Comparison of ENCODE assay signal across 23 cellular contexts in the genomic region with DNA sequence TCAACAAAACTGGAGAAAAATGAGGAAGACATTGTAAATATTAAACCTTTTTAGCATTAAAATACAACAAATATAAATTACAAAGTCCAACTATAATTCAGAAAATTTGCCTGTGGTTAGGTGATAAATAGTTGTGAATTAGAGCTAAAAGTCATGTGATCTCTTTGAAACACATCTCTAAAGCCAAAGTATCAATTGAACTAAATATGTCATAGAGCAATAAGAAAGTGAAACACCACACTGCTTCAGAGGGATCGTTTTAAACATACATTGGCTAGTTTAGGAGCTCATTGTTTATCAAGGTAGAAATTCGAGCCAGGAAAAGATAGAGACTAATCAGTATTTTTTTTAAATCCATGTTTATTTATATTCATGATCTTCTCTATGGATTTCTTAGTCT.
DNase-seq lines count a peak whose midpoint lies in the region; FAIRE-seq and TF ChIP-seq lines count a peak whose summit lies in the region.
"Had no signal": no experiment of that assay in that cellular context is flagged by ENCODE, and none has a peak within 500 bp of the region (broad histone marks: within the 10 kb centered on the region; RNA-seq: fewer than 3 reads in every experiment).

No MANE protein-coding gene starts in this region.

- H2AFZ ChIP-seq in OCI-LY3 (ENCODE audit: low read depth, low read length) (0 out of 2 replicates have a peak overlapping the region, but pooled peaks have one; percentile 13), neural progenitor cell (replicated peaks) (no peak overlapping the region)

- no peaks in the 10 kb centered on the region for H3K27me3 Mint-ChIP-seq in neural progenitor cell (ENCODE audit: insufficient read depth, low read depth)
- H3K27me3 Mint-ChIP-seq: CD4-positive, alpha-beta memory T cell; CD4-positive, CD25-positive, alpha-beta regulatory T cell; CD8-positive, alpha-beta memory T cell had no signal

- peak; percentile 21 for DNase-seq in NCI-H748 (lab: John Stamatoyannopoulos, UW; ENCODE audit: unreplicated experiment)
- DNase-seq in NCI-H748 treated with DMSO at 0.1 percent for 48 hours (lab: John Stamatoyannopoulos, UW): no peak
- DNase-seq in NCI-H1105 treated with DMSO at 0.1 percent for 48 hours (lab: John Stamatoyannopoulos, UW): peak; percentile 81
- DNase-seq in neural progenitor cell (ENCODE audit: low spot score): no peak
- DNase-seq in thyroid gland: no peak
- no peak for DNase-seq in D341Med (ENCODE audit: low spot score)
- DNase-seq: AML-193; BE2C; C1 segment of cervical spinal cord; CD4-positive, alpha-beta memory T cell; CD4-positive, CD25-positive, alpha-beta regulatory T cell; CD8-positive, alpha-beta memory T cell; COR-L47; DMS79 treated with DMSO at 0.1 percent for 48 hours; GF-D8 had no signal

- no peaks in the 10 kb centered on the region for H3K9me3 ChIP-seq in OCI-LY3 (ENCODE audit: insufficient read depth, low read length)
- H3K9me3 ChIP-seq in neural progenitor cell (ENCODE audit: low read depth): no peaks in the 10 kb centered on the region
- no peaks in the 10 kb centered on the region for H3K9me3 ChIP-seq in thyroid gland
- H3K9me3 ChIP-seq: A549, BE2C, BLaER1 had no signal

- H4K20me1 ChIP-seq in OCI-LY3 (ENCODE audit: insufficient read depth, low read length): no peaks in the 10 kb centered on the region
- H4K20me1 ChIP-seq in neural progenitor cell (ENCODE audit: low read depth): no peaks in the 10 kb centered on the region
- H4K20me1 ChIP-seq: BLaER1 had no signal

- H3K4me1 ChIP-seq in OCI-LY3 (ENCODE audit: low read length): no peaks in the 10 kb centered on the region
- H3K4me1 ChIP-seq in neural progenitor cell: no peaks in the 10 kb centered on the region
- no peaks in the 10 kb centered on the region for H3K4me1 ChIP-seq in thyroid gland
- H3K4me1 ChIP-seq: A549, BLaER1 had no signal

- intact Hi-C loops in thyroid gland (cut with DNase I): no loop called here

- TF ChIP-seq POLR2A in thyroid gland (IDR thresholded peaks at IDR 0.05): no peak

- H3K27ac ChIP-seq in OCI-LY3 (ENCODE audit: low read length) (no peak overlapping the region), neural progenitor cell (no peak overlapping the region), thyroid gland (no peak overlapping the region)
- H3K27ac ChIP-seq: 22Rv1, A549, BLaER1 had no signal

- H3K36me3 ChIP-seq in OCI-LY3 (replicated peaks; ENCODE audit: low read depth, low read length): no peaks in the 10 kb centered on the region
- no peaks in the 10 kb centered on the region for H3K36me3 ChIP-seq in neural progenitor cell
- no peaks in the 10 kb centered on the region for H3K36me3 ChIP-seq in thyroid gland
- H3K36me3 ChIP-seq: BE2C, BLaER1 had no signal

- H3K27me3 ChIP-seq in OCI-LY3 (ENCODE audit: low read depth, low read length) (no peaks in the 10 kb centered on the region), neural progenitor cell (no peaks in the 10 kb centered on the region), thyroid gland (no peaks in the 10 kb centered on the region)
- H3K27me3 ChIP-seq: BE2C, BLaER1 had no signal

- H3K9ac ChIP-seq in OCI-LY3 (ENCODE audit: low read length): no peak overlapping the region
- no peak overlapping the region for H3K9ac ChIP-seq in neural progenitor cell
- H3K9ac ChIP-seq: BLaER1 had no signal

- H3K4me3 Mint-ChIP-seq in neural progenitor cell: no peak overlapping the region
- H3K4me3 Mint-ChIP-seq: CD14-positive monocyte; CD4-positive, alpha-beta memory T cell; CD8-positive, alpha-beta memory T cell had no signal

- no peak overlapping the region for H3K4me2 ChIP-seq in OCI-LY3 (ENCODE audit: low read length)
- H3K4me2 ChIP-seq in neural progenitor cell: no peak overlapping the region
- H3K4me2 ChIP-seq: A549, BLaER1 had no signal

- no peaks in the 10 kb centered on the region for H3K36me3 Mint-ChIP-seq in neural progenitor cell
- H3K36me3 Mint-ChIP-seq: CD14-positive monocyte; CD4-positive, alpha-beta memory T cell; CD4-positive, CD25-positive, alpha-beta regulatory T cell; CD8-positive, alpha-beta memory T cell had no signal

- H3K79me2 ChIP-seq in OCI-LY3 (ENCODE audit: low read length) (no peaks in the 10 kb centered on the region), neural progenitor cell (ENCODE audit: low read depth) (no peaks in the 10 kb centered on the region)

- TF ChIP-seq CTCF in OCI-LY3 (IDR thresholded peaks at IDR 0.05; ENCODE audit: low read depth, low read length) (no peak), neural progenitor cell (IDR thresholded peaks at IDR 0.05) (no peak), thyroid gland (IDR thresholded peaks at IDR 0.05) (no peak)

- peak; percentile 79 for FAIRE-seq in islet of Langerhans (lab: Jason Lieb, UNC)
- FAIRE-seq: A549, G401.6, GM12891 had no signal

- H3K4me3 ChIP-seq in OCI-LY3 (ENCODE audit: low read length): no peak overlapping the region
- no peak overlapping the region for H3K4me3 ChIP-seq in neural progenitor cell
- no peak overlapping the region for H3K4me3 ChIP-seq in thyroid gland (replicated peaks in 1 of 3)
- H3K4me3 ChIP-seq: A549, BLaER1 had no signal

- H3F3A ChIP-seq in neural progenitor cell (ENCODE audit: low read depth): no peaks in the 10 kb centered on the region

- no peak overlapping the region for H3K27ac Mint-ChIP-seq in neural progenitor cell
- H3K27ac Mint-ChIP-seq: CD14-positive monocyte; CD4-positive, alpha-beta memory T cell; CD4-positive, CD25-positive, alpha-beta regulatory T cell; CD8-positive, alpha-beta memory T cell had no signal

- H3K4me1 Mint-ChIP-seq in neural progenitor cell: no peaks in the 10 kb centered on the region
- H3K4me1 Mint-ChIP-seq: CD14-positive monocyte; CD4-positive, alpha-beta memory T cell; CD4-positive, CD25-positive, alpha-beta regulatory T cell; CD8-positive, alpha-beta memory T cell had no signal

- H3K9me3 Mint-ChIP-seq in neural progenitor cell: no peaks in the 10 kb centered on the region

- WGBS in thyroid gland, 2 donors: 54 to 64% methylated on average over 2 of the region's 2 CpGs

Comparison
In these comparisons a context has a peak if more than half of its experiments do, and no peak if none do; other contexts are left out.
1. DNase-seq: peak in NCI-H748 (single experiment) and NCI-H1105 treated with DMSO at 0.1 percent for 48 hours (single experiment); none in NCI-H748 treated with DMSO at 0.1 percent for 48 hours (single experiment), neural progenitor cell (single experiment), thyroid gland (0 of 2) and D341Med (single experiment).